ENCODE assay signal across 8 cellular contexts in genomic region chr18:48475635-48476549, GRCh38.
DNase-seq lines count a peak whose midpoint lies in the region; ATAC-seq and TF ChIP-seq lines count a peak whose summit lies in the region.

No MANE protein-coding gene starts in this region.

- H2AFZ ChIP-seq in smooth muscle cell (ENCODE audit: low read depth), result no peak overlapping the region

- peak overlapping the region; percentile 42 for H3K4me2 ChIP-seq in smooth muscle cell

- H3K27me3 ChIP-seq in MG63, result no peaks in the 10 kb centered on the region
- H3K27me3 ChIP-seq in Peyer's patch, result no peaks in the 10 kb centered on the region
- no peaks in the 10 kb centered on the region for H3K27me3 ChIP-seq in smooth muscle cell (ENCODE audit: low read depth)

- H3F3A ChIP-seq in smooth muscle cell (ENCODE audit: low read depth), result peaks cover 4% of the 10 kb centered on the region

- H3K4me1 ChIP-seq in Peyer's patch (no peaks in the 10 kb centered on the region), smooth muscle cell (ENCODE audit: low read depth) (peaks cover 3% of the 10 kb centered on the region)

- DNase-seq in AG20443 (ENCODE audit: low spot score) (peak; percentile 81), MG63 (peak; percentile 28), Peyer's patch (peak in 1 of 3 donors; percentile 61), brain pericyte (ENCODE audit: low read depth, low spot score) (peak; percentile 21), iPS-NIHi11 (ENCODE audit: low spot score) (peak; percentile 85), smooth muscle cell (lab: John Stamatoyannopoulos, UW; ENCODE audit: unreplicated experiment) (no peak)

- no peak overlapping the region for H3K9ac ChIP-seq in smooth muscle cell (ENCODE audit: low read depth)

- H3K27ac ChIP-seq in Peyer's patch (no peak overlapping the region), smooth muscle cell (ENCODE audit: low read depth) (no peak overlapping the region)

- TF ChIP-seq CTCF in Peyer's patch (IDR thresholded peaks at IDR 0.05), result peak in 5 of 6 experiments; percentile 26 to 81 (median 81)
- peak; percentile 88 for TF ChIP-seq CTCF in smooth muscle cell (IDR thresholded peaks at IDR 0.05; ENCODE audit: borderline replicate concordance, insufficient read depth, poor library complexity, severe bottlenecking)

- H4K20me1 ChIP-seq in smooth muscle cell (ENCODE audit: low read depth), result no peaks in the 10 kb centered on the region

- peak; percentile 55 for ATAC-seq in GM18498 (IDR thresholded peaks at IDR 0.05; ENCODE audit: unreplicated experiment)
- no peak for ATAC-seq in GM21619 (IDR thresholded peaks at IDR 0.05; ENCODE audit: unreplicated experiment)

- H3K4me3 ChIP-seq in MG63 (no peak overlapping the region), Peyer's patch (no peak overlapping the region), smooth muscle cell (no peak overlapping the region)

- TF ChIP-seq POLR2A in Peyer's patch (IDR thresholded peaks at IDR 0.05), result no peak

- H3K9me3 ChIP-seq in MG63 (peaks cover 3% of the 10 kb centered on the region), Peyer's patch (peaks cover 0 to 4% (median 0%) of the 10 kb centered on the region in 4 donors), smooth muscle cell (replicated peaks; ENCODE audit: low read depth) (no peaks in the 10 kb centered on the region)

- H3K36me3 ChIP-seq in MG63 (no peaks in the 10 kb centered on the region), Peyer's patch (no peaks in the 10 kb centered on the region), smooth muscle cell (ENCODE audit: low read depth) (no peaks in the 10 kb centered on the region)

- WGBS in smooth muscle cell (ENCODE audit: low lambda C conversion rate), result 47% methylated on average over 8 of the region's 8 CpGs

- no peaks in the 10 kb centered on the region for H3K79me2 ChIP-seq in smooth muscle cell (ENCODE audit: low read depth)
